9 cellular contexts compared by ENCODE assay signal in the genomic region with DNA sequence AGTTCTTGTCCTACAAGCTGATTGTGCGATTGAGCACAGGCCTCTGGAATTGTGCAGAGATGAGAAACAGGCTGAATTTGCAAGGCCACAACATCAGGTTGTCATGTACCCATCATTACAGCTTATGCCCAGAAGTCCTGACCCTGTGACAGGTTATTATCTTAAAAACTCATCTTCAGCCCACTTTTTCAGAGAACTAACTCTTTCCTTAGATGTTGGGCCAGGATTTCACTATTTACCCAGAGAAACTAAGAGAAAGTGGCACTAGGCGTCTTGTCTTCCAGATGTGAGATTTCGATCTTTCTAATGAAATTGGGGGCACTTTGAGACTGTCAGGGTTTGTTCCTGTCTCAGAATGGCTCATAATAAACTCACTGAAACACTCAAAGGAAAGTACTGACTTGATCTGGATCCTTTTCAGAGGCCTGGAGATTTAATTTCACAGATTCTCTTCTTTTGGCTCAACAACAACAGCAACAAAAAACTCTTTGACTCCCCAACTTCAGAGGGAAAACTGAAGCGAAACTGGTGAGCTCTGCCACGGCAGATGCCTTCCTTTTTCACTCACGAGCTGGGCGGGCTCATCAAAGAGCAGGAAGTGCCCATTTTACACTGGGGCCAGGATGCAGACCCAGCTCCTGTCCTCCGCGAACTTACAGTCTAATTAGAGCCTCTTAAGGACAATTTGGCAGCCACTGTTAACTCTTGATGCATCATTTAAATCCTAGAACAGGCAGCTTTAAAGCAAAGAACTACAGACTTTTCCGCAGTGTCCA. TPM values are rescaled to one million over a fixed set of nuclear protein-coding genes. Genes with fewer than 3 reads are reported as not detected.
A peak's percentile ranks its signal among the peaks of the same experiment; 100 is the strongest.
DNase-seq lines count a peak whose midpoint lies in the region; ATAC-seq and TF ChIP-seq lines count a peak whose summit lies in the region.
"Had no signal": no experiment of that assay in that cellular context is flagged by ENCODE, and none has a peak within 500 bp of the region (broad histone marks: within the 10 kb centered on the region; RNA-seq: fewer than 3 reads in every experiment).

No MANE protein-coding gene starts in this region.

- no peak overlapping the region for H3K4me3 Mint-ChIP-seq in activated T-helper 2 cell treated with anti-CD3 and anti-CD28 coated beads, Interferon-gamma antibody, Interleukin-2, Interleukin-4, amounts not matched to agents 10 μg/mL and 5 μg/mL and 100 μg/mL, durations not matched to agents 14 hours and 24 hours and 36 hours (ENCODE audit: low read depth)

- peaks cover 14% of the 10 kb centered on the region for H3K36me3 ChIP-seq in upper lobe of right lung

- no peak for TF ChIP-seq CTCF in upper lobe of right lung (IDR thresholded peaks at IDR 0.05)

- H3K36me3 Mint-ChIP-seq in activated T-helper 2 cell treated with anti-CD3 and anti-CD28 coated beads, Interferon-gamma antibody, Interleukin-2, Interleukin-4, amounts not matched to agents 10 μg/mL and 5 μg/mL and 100 μg/mL, durations not matched to agents 14 hours and 24 hours and 36 hours (ENCODE audit: low read depth) = peaks cover 30% of the 10 kb centered on the region

- ATAC-seq in Right ventricle myocardium superior (ENCODE audit: poor library complexity) (no peak), upper lobe of right lung (no peak), HG03097 (IDR thresholded peaks at IDR 0.05; ENCODE audit: low FRiP score, unreplicated experiment) (no peak)

- H3K9me3 ChIP-seq in upper lobe of right lung = no peaks in the 10 kb centered on the region

- intact Hi-C loops in cardiac septum (cut with DNase I) = no loop called here
- intact Hi-C loops in Right ventricle myocardium superior (cut with DNase I) = no loop called here
- intact Hi-C loops in activated T-helper 2 cell treated with anti-CD3 and anti-CD28 coated beads, Interferon-gamma antibody, Interleukin-2, Interleukin-4, amounts not matched to agents 10 μg/mL and 5 μg/mL and 100 μg/mL, durations not matched to agents 14 hours and 24 hours and 36 hours (cut with micrococcal nuclease) = no loop called here
- intact Hi-C loops in upper lobe of right lung (cut with DNase I) = no loop called here

- peak overlapping the region; percentile 40 for H3K27ac Mint-ChIP-seq in activated T-helper 2 cell treated with anti-CD3 and anti-CD28 coated beads, Interferon-gamma antibody, Interleukin-2, Interleukin-4, amounts not matched to agents 10 μg/mL and 5 μg/mL and 100 μg/mL, durations not matched to agents 14 hours and 24 hours and 36 hours

- H3K4me1 ChIP-seq in upper lobe of right lung = peaks cover 35% of the 10 kb centered on the region

- H3K4me3 ChIP-seq in upper lobe of right lung = no peak overlapping the region

- peaks cover 25% of the 10 kb centered on the region for H3K4me1 Mint-ChIP-seq in activated T-helper 2 cell treated with anti-CD3 and anti-CD28 coated beads, Interferon-gamma antibody, Interleukin-2, Interleukin-4, amounts not matched to agents 10 μg/mL and 5 μg/mL and 100 μg/mL, durations not matched to agents 14 hours and 24 hours and 36 hours (ENCODE audit: low read depth)

- peak; percentile 70 for DNase-seq in cardiac septum (ENCODE audit: low spot score)
- DNase-seq in Right ventricle myocardium superior = no peak
- no peak for DNase-seq in activated T-helper 2 cell treated with anti-CD3 and anti-CD28 coated beads, Interferon-gamma antibody, Interleukin-2, Interleukin-4, amounts not matched to agents 10 μg/mL and 5 μg/mL and 100 μg/mL, durations not matched to agents 14 hours and 24 hours and 36 hours (ENCODE audit: low spot score)
- DNase-seq in medulla oblongata (ENCODE audit: extremely low spot score) = peak; percentile 48
- DNase-seq in upper lobe of right lung = no peak
- DNase-seq in effector CD8-positive, alpha-beta T cell (lab: John Stamatoyannopoulos, UW) = no peak
- no peak for DNase-seq in NCI-H1105 treated with DMSO at 0.1 percent for 48 hours (lab: John Stamatoyannopoulos, UW)
- DNase-seq: activated CD4-positive, CD25-positive, alpha-beta regulatory T cell treated with anti-CD3 and anti-CD28 coated beads, Interleukin-2, amount 50 U/mL, for 72 hours had no signal

- H3K9me3 Mint-ChIP-seq in activated T-helper 2 cell treated with anti-CD3 and anti-CD28 coated beads, Interferon-gamma antibody, Interleukin-2, Interleukin-4, amounts not matched to agents 10 μg/mL and 5 μg/mL and 100 μg/mL, durations not matched to agents 14 hours and 24 hours and 36 hours = no peaks in the 10 kb centered on the region

- no peaks in the 10 kb centered on the region for H3K27me3 ChIP-seq in upper lobe of right lung

- H3K27me3 Mint-ChIP-seq in activated T-helper 2 cell treated with anti-CD3 and anti-CD28 coated beads, Interferon-gamma antibody, Interleukin-2, Interleukin-4, amounts not matched to agents 10 μg/mL and 5 μg/mL and 100 μg/mL, durations not matched to agents 14 hours and 24 hours and 36 hours (ENCODE audit: low read depth) = no peaks in the 10 kb centered on the region

- peak overlapping the region; percentile 76 for H3K27ac ChIP-seq in upper lobe of right lung

RNA-seq across cellular contexts. Expression of gene SLC12A3, which starts 17.6 kb away (rescaled TPM):
- not detected for total RNA-seq in cardiac septum
- total RNA-seq in Right ventricle myocardium superior = not detected
- not detected in 2 replicates for total RNA-seq in activated T-helper 2 cell treated with anti-CD3 and anti-CD28 coated beads, Interferon-gamma antibody, Interleukin-2, Interleukin-4, amounts not matched to agents 10 μg/mL and 5 μg/mL and 100 μg/mL, durations not matched to agents 14 hours and 24 hours and 36 hours
- not detected for total RNA-seq in upper lobe of right lung

Comparison
In these comparisons a context has a peak if more than half of its experiments do, and no peak if none do; other contexts are left out.
1. DNase-seq: peak in cardiac septum (single experiment) and medulla oblongata (single experiment); none in Right ventricle myocardium superior (single experiment), activated T-helper 2 cell treated with anti-CD3 and anti-CD28 coated beads, Interferon-gamma antibody, Interleukin-2, Interleukin-4, amounts not matched to agents 10 μg/mL and 5 μg/mL and 100 μg/mL, durations not matched to agents 14 hours and 24 hours and 36 hours (single experiment), upper lobe of right lung (single experiment), effector CD8-positive, alpha-beta T cell (single experiment) and NCI-H1105 treated with DMSO at 0.1 percent for 48 hours (single experiment).